1 cellular context compared by ENCODE assay signal in genomic region chr17:34895388-34895787, GRCh38.
TF ChIP-seq lines count a peak whose summit lies in the region.

No MANE protein-coding gene starts in this region.

TF ChIP-seq in HepG2, 621 proteins besides CTCF, POLR2A, EP300 and RAD21 (continued from another document):
- TF ChIP-seq DZIP1 (CRISPR knock-in tag; IDR thresholded peaks at IDR 0.05): no peak
